24 cellular contexts compared by ENCODE assay signal in the genomic region with DNA sequence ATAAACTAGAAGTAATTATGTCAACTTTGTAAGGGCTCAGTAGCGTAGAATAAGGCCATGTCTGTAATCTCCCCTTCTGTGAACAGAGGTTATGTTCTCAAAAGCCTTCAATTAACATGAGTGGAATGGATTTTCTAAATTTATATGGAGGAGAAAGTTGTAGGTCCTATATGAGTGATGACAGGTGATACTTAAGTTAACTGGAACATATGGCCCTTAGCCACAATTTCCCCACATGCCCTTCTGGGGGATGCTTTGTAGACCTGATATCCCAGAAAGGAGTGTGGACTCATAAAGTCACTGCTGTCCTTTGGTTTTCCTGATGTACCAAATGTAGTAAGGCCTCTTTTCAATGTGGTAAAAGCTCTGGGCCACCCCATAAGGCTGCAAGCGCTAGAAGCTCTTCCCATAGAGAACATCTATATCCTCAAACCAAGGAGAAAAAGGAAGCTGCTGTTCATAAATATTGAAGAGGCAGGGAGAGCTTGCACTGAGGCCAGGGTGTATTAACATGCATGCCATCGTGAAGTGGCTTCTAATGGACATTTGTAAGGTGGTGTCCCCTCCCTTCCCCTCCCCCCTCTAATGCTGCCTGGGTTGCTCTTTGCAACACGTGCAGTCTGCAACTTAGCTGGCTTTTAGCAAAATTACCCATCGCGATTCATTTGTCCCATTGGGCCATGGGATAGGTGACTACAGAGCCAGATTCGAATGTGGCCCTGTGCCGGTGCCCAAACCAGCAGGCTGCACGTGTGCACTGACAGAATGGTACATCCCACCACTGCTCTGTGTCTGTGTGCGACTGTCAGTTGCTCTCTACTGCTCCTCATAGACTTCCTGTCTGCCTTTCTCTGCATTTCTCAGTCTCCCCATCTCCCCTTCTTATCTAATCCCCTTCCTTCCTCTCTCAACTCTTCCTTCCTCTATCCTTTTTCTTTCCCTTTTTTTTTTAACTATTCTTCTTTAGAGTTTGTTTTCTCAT.
"Had no signal": no experiment of that assay in that cellular context is flagged by ENCODE, and none has a peak within 500 bp of the region (broad histone marks: within the 10 kb centered on the region; RNA-seq: fewer than 3 reads in every experiment).

No MANE protein-coding gene starts in this region.

- H3K4me3 ChIP-seq: gastroesophageal sphincter, heart right ventricle, lower lobe of right lung, ovary, prostate gland, upper lobe of left lung had no signal

- H3K4me1 ChIP-seq: prostate gland, upper lobe of left lung had no signal

- H3K36me3 ChIP-seq: gastroesophageal sphincter, heart right ventricle, lower lobe of right lung, neutrophil, ovary, prostate gland, upper lobe of left lung had no signal

- H3K27ac ChIP-seq: epithelial cell of prostate, gastroesophageal sphincter, heart right ventricle, lower lobe of right lung, neutrophil, ovary, prostate gland, upper lobe of left lung had no signal

- ATAC-seq: activated CD4-positive, alpha-beta T cell treated with anti-CD3 and anti-CD28 coated beads for 36 hours; activated T-cell treated with anti-CD3 and anti-CD28 coated beads, Interleukin-2, amount 50 U/mL, for 72 hours; gastroesophageal sphincter; left colon; lower lobe of right lung; naive thymus-derived CD8-positive, alpha-beta T cell; stimulated activated naive CD8-positive, alpha-beta T cell treated with anti-CD3 and anti-CD28 coated beads, Interleukin-15, Interleukin-2, amounts not matched to agents 100 U/mL and 50 U/mL, for 24 hours; T-cell had no signal

- H3K9me3 ChIP-seq: gastroesophageal sphincter, neutrophil, ovary, prostate gland had no signal

- H3K27me3 ChIP-seq: gastroesophageal sphincter, heart right ventricle, neutrophil, ovary, upper lobe of left lung had no signal

- DNase-seq: activated B cell treated with CpG ODN at 0.5 μM for 24 hours; activated CD4-positive, alpha-beta memory T cell treated with anti-CD3 and anti-CD28 coated beads for 36 hours; activated CD4-positive, alpha-beta T cell treated with anti-CD3 and anti-CD28 coated beads for 36 hours; activated effector memory CD4-positive, alpha-beta T cell treated with anti-CD3 and anti-CD28 coated beads, Interleukin-2, amount 50 U/mL, for 16 hours; activated naive CD4-positive, alpha-beta T cell treated with anti-CD3 and anti-CD28 coated beads, Interleukin-2, amount 10 ng/mL, durations not matched to agents 7 days and 5 days; activated T-cell treated with anti-CD3 and anti-CD28 coated beads, Interleukin-2, amount 50 U/mL, for 72 hours; amygdala; cortex of kidney; endodermal cell; heart right ventricle; islet precursor cell; left colon; lower lobe of right lung; naive thymus-derived CD8-positive, alpha-beta T cell; ovary; stimulated activated CD4-positive, alpha-beta T cell treated with anti-CD3 and anti-CD28 coated beads, Interleukin-12 subunit alpha, Interleukin-12 subunit beta, amount 100 ng/mL, for 4 hours; stimulated activated CD4-positive, alpha-beta T cell treated with anti-CD3 and anti-CD28 coated beads, Interleukin-4, amount 100 ng/mL, for 4 hours; stimulated activated naive CD8-positive, alpha-beta T cell treated with anti-CD3 and anti-CD28 coated beads, Interleukin-15, Interleukin-2, amounts not matched to agents 100 U/mL and 50 U/mL, for 24 hours; T-cell; upper lobe of left lung had no signal
